1 cellular context compared by ENCODE assay signal in the genomic region with DNA sequence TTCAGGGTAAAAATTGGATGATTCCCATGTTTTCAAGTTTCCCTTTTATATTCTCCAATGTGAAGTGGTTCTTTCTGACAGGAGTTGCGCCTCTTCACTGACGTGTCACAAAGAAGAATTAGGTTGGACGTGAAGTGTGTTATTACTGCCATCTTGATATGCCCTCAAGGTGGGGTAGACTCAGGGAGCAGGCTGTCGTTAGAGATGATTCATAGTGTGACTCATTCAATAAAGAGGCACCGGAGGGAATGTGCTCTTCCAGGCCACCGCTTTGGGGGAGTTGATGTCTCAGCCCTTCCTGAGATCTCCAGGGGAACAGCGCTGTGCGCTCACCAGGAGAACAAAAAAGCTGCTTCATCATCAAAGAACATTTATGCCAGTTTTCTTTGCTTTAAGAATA.
TF ChIP-seq lines count a peak whose summit lies in the region.

No MANE protein-coding gene starts in this region.

TF ChIP-seq in K562, 482 proteins besides CTCF, POLR2A, EP300 and RAD21 (continues in another document):
- peak; percentile 30 for TF ChIP-seq TAF9B (IDR thresholded peaks at IDR 0.05; ENCODE audit: partially characterized antibody)
- TF ChIP-seq MEIS2 (IDR thresholded peaks at IDR 0.05; ENCODE audit: partially characterized antibody) = peak; percentile 95
- TF ChIP-seq HOMEZ (CRISPR knock-in tag; IDR thresholded peaks at IDR 0.05) = no peak
- TF ChIP-seq MNT (conservative IDR thresholded peaks at IDR 0.05) = 0 out of 4 replicates have a peak, but pooled peaks of 1 of the 2 experiments have one; percentile 22
- peak in 1 of 2 experiments; percentile 47; a peak in 1 of 4 replicates for TF ChIP-seq RCOR1 (IDR thresholded peaks at IDR 0.05; ENCODE audit: borderline replicate concordance in 1 of 2, low read depth in 2 of 2, low read length in 2 of 2)
- TF ChIP-seq GATAD2B (IDR thresholded peaks at IDR 0.05; ENCODE audit: borderline replicate concordance) = no peak
- no peak for TF ChIP-seq FOXP4 (CRISPR knock-in tag; IDR thresholded peaks at IDR 0.05; ENCODE audit: borderline replicate concordance)
- no peak for TF ChIP-seq CEBPG (CRISPR knock-in tag; IDR thresholded peaks at IDR 0.05)
- no peak for TF ChIP-seq CEBPG (tag; conservative IDR thresholded peaks at IDR 0.05 in 1 of 2, IDR thresholded peaks at IDR 0.05 in 1 of 2)
- no peak for TF ChIP-seq HMBOX1 (IDR thresholded peaks at IDR 0.05)
- TF ChIP-seq, protein P1, sequence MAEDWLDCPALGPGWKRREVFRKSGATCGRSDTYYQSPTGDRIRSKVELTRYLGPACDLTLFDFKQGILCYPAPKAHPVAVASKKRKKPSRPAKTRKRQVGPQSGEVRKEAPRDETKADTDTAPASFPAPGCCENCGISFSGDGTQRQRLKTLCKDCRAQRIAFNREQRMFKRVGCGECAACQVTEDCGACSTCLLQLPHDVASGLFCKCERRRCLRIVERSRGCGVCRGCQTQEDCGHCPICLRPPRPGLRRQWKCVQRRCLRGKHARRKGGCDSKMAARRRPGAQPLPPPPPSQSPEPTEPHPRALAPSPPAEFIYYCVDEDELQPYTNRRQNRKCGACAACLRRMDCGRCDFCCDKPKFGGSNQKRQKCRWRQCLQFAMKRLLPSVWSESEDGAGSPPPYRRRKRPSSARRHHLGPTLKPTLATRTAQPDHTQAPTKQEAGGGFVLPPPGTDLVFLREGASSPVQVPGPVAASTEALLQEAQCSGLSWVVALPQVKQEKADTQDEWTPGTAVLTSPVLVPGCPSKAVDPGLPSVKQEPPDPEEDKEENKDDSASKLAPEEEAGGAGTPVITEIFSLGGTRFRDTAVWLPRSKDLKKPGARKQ (CRISPR knock-in tag; IDR thresholded peaks at IDR 0.05) = no peak
- 0 out of 4 replicates have a peak, but pooled peaks of 1 of the 2 experiments have one; percentile 26 for TF ChIP-seq NRF1 (conservative IDR thresholded peaks at IDR 0.05 in 1 of 2, IDR thresholded peaks at IDR 0.05 in 1 of 2)
- peak; percentile 27; the same call in 1 of the 2 replicates for TF ChIP-seq NFRKB (IDR thresholded peaks at IDR 0.05; ENCODE audit: low read depth)
- no peak for TF ChIP-seq CREB1 (IDR thresholded peaks at IDR 0.05)
- no peak for TF ChIP-seq CREB1 (CRISPR knock-in tag; IDR thresholded peaks at IDR 0.05)
- peak; percentile 98 for TF ChIP-seq JUND (IDR thresholded peaks at IDR 0.05; ENCODE audit: borderline replicate concordance, low read depth, low read length)
- TF ChIP-seq JUND (tag; IDR thresholded peaks at IDR 0.05; ENCODE audit: borderline replicate concordance, low read depth, low read length) = peak; percentile 98; the same call in 2 of the 3 replicates
- TF ChIP-seq, protein P2, sequence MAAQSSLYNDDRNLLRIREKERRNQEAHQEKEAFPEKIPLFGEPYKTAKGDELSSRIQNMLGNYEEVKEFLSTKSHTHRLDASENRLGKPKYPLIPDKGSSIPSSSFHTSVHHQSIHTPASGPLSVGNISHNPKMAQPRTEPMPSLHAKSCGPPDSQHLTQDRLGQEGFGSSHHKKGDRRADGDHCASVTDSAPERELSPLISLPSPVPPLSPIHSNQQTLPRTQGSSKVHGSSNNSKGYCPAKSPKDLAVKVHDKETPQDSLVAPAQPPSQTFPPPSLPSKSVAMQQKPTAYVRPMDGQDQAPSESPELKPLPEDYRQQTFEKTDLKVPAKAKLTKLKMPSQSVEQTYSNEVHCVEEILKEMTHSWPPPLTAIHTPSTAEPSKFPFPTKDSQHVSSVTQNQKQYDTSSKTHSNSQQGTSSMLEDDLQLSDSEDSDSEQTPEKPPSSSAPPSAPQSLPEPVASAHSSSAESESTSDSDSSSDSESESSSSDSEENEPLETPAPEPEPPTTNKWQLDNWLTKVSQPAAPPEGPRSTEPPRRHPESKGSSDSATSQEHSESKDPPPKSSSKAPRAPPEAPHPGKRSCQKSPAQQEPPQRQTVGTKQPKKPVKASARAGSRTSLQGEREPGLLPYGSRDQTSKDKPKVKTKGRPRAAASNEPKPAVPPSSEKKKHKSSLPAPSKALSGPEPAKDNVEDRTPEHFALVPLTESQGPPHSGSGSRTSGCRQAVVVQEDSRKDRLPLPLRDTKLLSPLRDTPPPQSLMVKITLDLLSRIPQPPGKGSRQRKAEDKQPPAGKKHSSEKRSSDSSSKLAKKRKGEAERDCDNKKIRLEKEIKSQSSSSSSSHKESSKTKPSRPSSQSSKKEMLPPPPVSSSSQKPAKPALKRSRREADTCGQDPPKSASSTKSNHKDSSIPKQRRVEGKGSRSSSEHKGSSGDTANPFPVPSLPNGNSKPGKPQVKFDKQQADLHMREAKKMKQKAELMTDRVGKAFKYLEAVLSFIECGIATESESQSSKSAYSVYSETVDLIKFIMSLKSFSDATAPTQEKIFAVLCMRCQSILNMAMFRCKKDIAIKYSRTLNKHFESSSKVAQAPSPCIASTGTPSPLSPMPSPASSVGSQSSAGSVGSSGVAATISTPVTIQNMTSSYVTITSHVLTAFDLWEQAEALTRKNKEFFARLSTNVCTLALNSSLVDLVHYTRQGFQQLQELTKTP (IDR thresholded peaks at IDR 0.05; ENCODE audit: low read depth in 1 of 2, partially characterized antibody in 2 of 2) = no peak
- no peak for TF ChIP-seq HDAC8 (tag; IDR thresholded peaks at IDR 0.05)
- TF ChIP-seq ARID1B (IDR thresholded peaks at IDR 0.05) = peak; percentile 87
- TF ChIP-seq NCOR1 (IDR thresholded peaks at IDR 0.05) = peak; percentile 11; the same call in 1 of the 2 replicates
- no peak for TF ChIP-seq CSDE1 (IDR thresholded peaks at IDR 0.05)
- TF ChIP-seq, protein P3, sequence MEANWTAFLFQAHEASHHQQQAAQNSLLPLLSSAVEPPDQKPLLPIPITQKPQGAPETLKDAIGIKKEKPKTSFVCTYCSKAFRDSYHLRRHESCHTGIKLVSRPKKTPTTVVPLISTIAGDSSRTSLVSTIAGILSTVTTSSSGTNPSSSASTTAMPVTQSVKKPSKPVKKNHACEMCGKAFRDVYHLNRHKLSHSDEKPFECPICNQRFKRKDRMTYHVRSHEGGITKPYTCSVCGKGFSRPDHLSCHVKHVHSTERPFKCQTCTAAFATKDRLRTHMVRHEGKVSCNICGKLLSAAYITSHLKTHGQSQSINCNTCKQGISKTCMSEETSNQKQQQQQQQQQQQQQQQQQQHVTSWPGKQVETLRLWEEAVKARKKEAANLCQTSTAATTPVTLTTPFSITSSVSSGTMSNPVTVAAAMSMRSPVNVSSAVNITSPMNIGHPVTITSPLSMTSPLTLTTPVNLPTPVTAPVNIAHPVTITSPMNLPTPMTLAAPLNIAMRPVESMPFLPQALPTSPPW (CRISPR knock-in tag; IDR thresholded peaks at IDR 0.05) = peak; percentile 39; the same call in 1 of the 2 replicates
- TF ChIP-seq SMARCA4 (IDR thresholded peaks at IDR 0.05) = peak; percentile 93
- TF ChIP-seq RFX1 (IDR thresholded peaks at IDR 0.05) = peak; percentile 69
- 0 out of 2 replicates have a peak, but pooled peaks have one; percentile 9 for TF ChIP-seq KLF16 (IDR thresholded peaks at IDR 0.05)
- no peak for TF ChIP-seq GABPB2 (CRISPR knock-in tag; conservative IDR thresholded peaks at IDR 0.05)
- TF ChIP-seq HNRNPLL (IDR thresholded peaks at IDR 0.05; ENCODE audit: low read depth, low read length, poor library complexity, severe bottlenecking) = no peak
- peak; percentile 46 for TF ChIP-seq CBFA2T3 (IDR thresholded peaks at IDR 0.05)
- no peak for TF ChIP-seq ZC3H8 (IDR thresholded peaks at IDR 0.05)
- TF ChIP-seq ARNT (IDR thresholded peaks at IDR 0.05) = 0 out of 4 replicates have a peak, but pooled peaks of 1 of the 2 experiments have one; percentile 37
- TF ChIP-seq, protein P4, sequence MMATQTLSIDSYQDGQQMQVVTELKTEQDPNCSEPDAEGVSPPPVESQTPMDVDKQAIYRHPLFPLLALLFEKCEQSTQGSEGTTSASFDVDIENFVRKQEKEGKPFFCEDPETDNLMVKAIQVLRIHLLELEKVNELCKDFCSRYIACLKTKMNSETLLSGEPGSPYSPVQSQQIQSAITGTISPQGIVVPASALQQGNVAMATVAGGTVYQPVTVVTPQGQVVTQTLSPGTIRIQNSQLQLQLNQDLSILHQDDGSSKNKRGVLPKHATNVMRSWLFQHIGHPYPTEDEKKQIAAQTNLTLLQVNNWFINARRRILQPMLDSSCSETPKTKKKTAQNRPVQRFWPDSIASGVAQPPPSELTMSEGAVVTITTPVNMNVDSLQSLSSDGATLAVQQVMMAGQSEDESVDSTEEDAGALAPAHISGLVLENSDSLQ (IDR thresholded peaks at IDR 0.05) = peak; percentile 90
- peak; percentile 40; the same call in 1 of the 2 replicates for TF ChIP-seq MYNN (IDR thresholded peaks at IDR 0.05)
- no peak for TF ChIP-seq MYNN (CRISPR knock-in tag; IDR thresholded peaks at IDR 0.05)
- no peak for TF ChIP-seq HSF4 (CRISPR knock-in tag; IDR thresholded peaks at IDR 0.05; ENCODE audit: borderline replicate concordance)
- TF ChIP-seq ZNF316 (IDR thresholded peaks at IDR 0.05) = no peak
- no peak for TF ChIP-seq L3MBTL2 (IDR thresholded peaks at IDR 0.05)
- TF ChIP-seq RBFOX2 (IDR thresholded peaks at IDR 0.05; ENCODE audit: low read depth, low read length) = no peak
- no peak for TF ChIP-seq HCFC1 (IDR thresholded peaks at IDR 0.05; ENCODE audit: low read depth, low read length)
- no peak for TF ChIP-seq CREBBP (IDR thresholded peaks at IDR 0.05; ENCODE audit: low read depth, low read length)
- 0 out of 2 replicates have a peak, but pooled peaks have one; percentile 35 for TF ChIP-seq NCOA1 (IDR thresholded peaks at IDR 0.05; ENCODE audit: low read depth)
- TF ChIP-seq ZNF134 (CRISPR knock-in tag; conservative IDR thresholded peaks at IDR 0.05) = no peak
- TF ChIP-seq, protein P5, sequence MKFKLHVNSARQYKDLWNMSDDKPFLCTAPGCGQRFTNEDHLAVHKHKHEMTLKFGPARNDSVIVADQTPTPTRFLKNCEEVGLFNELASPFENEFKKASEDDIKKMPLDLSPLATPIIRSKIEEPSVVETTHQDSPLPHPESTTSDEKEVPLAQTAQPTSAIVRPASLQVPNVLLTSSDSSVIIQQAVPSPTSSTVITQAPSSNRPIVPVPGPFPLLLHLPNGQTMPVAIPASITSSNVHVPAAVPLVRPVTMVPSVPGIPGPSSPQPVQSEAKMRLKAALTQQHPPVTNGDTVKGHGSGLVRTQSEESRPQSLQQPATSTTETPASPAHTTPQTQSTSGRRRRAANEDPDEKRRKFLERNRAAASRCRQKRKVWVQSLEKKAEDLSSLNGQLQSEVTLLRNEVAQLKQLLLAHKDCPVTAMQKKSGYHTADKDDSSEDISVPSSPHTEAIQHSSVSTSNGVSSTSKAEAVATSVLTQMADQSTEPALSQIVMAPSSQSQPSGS (CRISPR knock-in tag; IDR thresholded peaks at IDR 0.05) = no peak
- TF ChIP-seq MYBL2 (IDR thresholded peaks at IDR 0.05; ENCODE audit: low read depth) = no peak
- no peak for TF ChIP-seq MYBL2 (CRISPR knock-in tag; IDR thresholded peaks at IDR 0.05; ENCODE audit: borderline replicate concordance)
- TF ChIP-seq MYC (IDR thresholded peaks at IDR 0.05; ENCODE audit: low read depth, low read length) = no peak
- TF ChIP-seq MYC (CRISPR knock-in tag; IDR thresholded peaks at IDR 0.05; ENCODE audit: borderline replicate concordance, low read depth) = no peak
- TF ChIP-seq HDGF (IDR thresholded peaks at IDR 0.05) = no peak
- no peak for TF ChIP-seq MEF2D (tag; conservative IDR thresholded peaks at IDR 0.05; ENCODE audit: low read depth)
- TF ChIP-seq SMARCB1 (IDR thresholded peaks at IDR 0.05; ENCODE audit: insufficient read length, low read depth) = no peak
- TF ChIP-seq DNMT1 (IDR thresholded peaks at IDR 0.05) = no peak
- no peak for TF ChIP-seq ATF1 (CRISPR knock-in tag; IDR thresholded peaks at IDR 0.05)
- TF ChIP-seq ATF1 (tag; IDR thresholded peaks at IDR 0.05) = peak; percentile 20; the same call in 1 of the 2 replicates
- no peak for TF ChIP-seq TAF7 (tag; IDR thresholded peaks at IDR 0.05)
- TF ChIP-seq NFE2 (IDR thresholded peaks at IDR 0.05; ENCODE audit: low read depth) = peak; percentile 55; the same call in 1 of the 2 replicates
- TF ChIP-seq MCM3 (IDR thresholded peaks at IDR 0.05) = no peak
